ENCODE assay signal across 8 cellular contexts in genomic region chr2:196176142-196176738, GRCh38. TPM values are rescaled to one million over a fixed set of nuclear protein-coding genes. Genes with fewer than 3 reads are reported as not detected.
DNase-seq lines count a peak whose midpoint lies in the region; ATAC-seq lines count a peak whose summit lies in the region.

No MANE protein-coding gene starts in this region.

- no peak overlapping the region for H2AK5ac ChIP-seq in mesendoderm (ENCODE audit: low read length)

- H2BK15ac ChIP-seq in mesendoderm (replicated peaks; ENCODE audit: low read depth) = no peak overlapping the region

- no peak overlapping the region for H3K4me2 ChIP-seq in mesendoderm (ENCODE audit: low read length)

- no peak overlapping the region for H4K5ac ChIP-seq in mesendoderm (ENCODE audit: low read length)

- no peaks in the 10 kb centered on the region for H3K27me3 ChIP-seq in mesendoderm (ENCODE audit: insufficient read depth, low read length, poor library complexity)

- no peak overlapping the region for H3K23ac ChIP-seq in mesendoderm (ENCODE audit: low read length)

- DNase-seq in activated T-cell treated with anti-CD3 and anti-CD28 coated beads, Interleukin-2, amount 50 U/mL, for 1 hour = peak; percentile 84
- DNase-seq in stimulated activated CD4-positive, alpha-beta T cell treated with anti-CD3 and anti-CD28 coated beads, Interleukin-4, amount 100 ng/mL, for 24 hours = peak; percentile 77
- DNase-seq in mesendoderm (no peak), NCI-H345 treated with DMSO at 0.1 percent for 48 hours (lab: John Stamatoyannopoulos, UW; ENCODE audit: unreplicated experiment) (no peak), NCI-H524 (lab: John Stamatoyannopoulos, UW) (no peak), hippocampal formation (lab: John Stamatoyannopoulos, UW) (no peak)

- no peak overlapping the region for H3K56ac ChIP-seq in mesendoderm (ENCODE audit: low read length)

- no peak overlapping the region for H3K18ac ChIP-seq in mesendoderm (ENCODE audit: low read length)

- no peak overlapping the region for H3K4ac ChIP-seq in mesendoderm (ENCODE audit: low read depth, low read length)

- no peaks in the 10 kb centered on the region for H3K79me2 ChIP-seq in mesendoderm (ENCODE audit: control insufficient read depth, insufficient read depth, low read length)

- H4K8ac ChIP-seq in mesendoderm (ENCODE audit: low read depth, low read length) = no peak overlapping the region

- no peaks in the 10 kb centered on the region for H3K79me1 ChIP-seq in mesendoderm (ENCODE audit: low read length)

- WGBS in mesendoderm (ENCODE audit: extremely low coverage, insufficient coverage, low lambda C conversion rate) = no CpG with 5 or more reads among the region's 8 CpGs

- H3K9ac ChIP-seq in mesendoderm (ENCODE audit: low read length) = no peak overlapping the region

- no peak overlapping the region for H3K27ac ChIP-seq in mesendoderm (ENCODE audit: low read depth, low read length)

- H2BK5ac ChIP-seq in mesendoderm (ENCODE audit: low read length) = no peak overlapping the region

- H3K4me1 ChIP-seq in mesendoderm (ENCODE audit: control insufficient read depth, low read depth, low read length) = no peaks in the 10 kb centered on the region

- no peak overlapping the region for H3K4me3 ChIP-seq in mesendoderm (ENCODE audit: low read length)

- peak; percentile 56 for ATAC-seq in GM19463 (IDR thresholded peaks at IDR 0.05; ENCODE audit: unreplicated experiment)
- ATAC-seq in HG03469 (IDR thresholded peaks at IDR 0.05; ENCODE audit: unreplicated experiment) = peak; percentile 51

- no peaks in the 10 kb centered on the region for H3K36me3 ChIP-seq in mesendoderm (ENCODE audit: control insufficient read depth, insufficient read depth, low read length)

- no peak overlapping the region for H2BK120ac ChIP-seq in mesendoderm (ENCODE audit: low read depth, low read length)

RNA-seq across cellular contexts. Expression of gene STK17B, which starts 4.9 kb away (rescaled TPM):
- polyA plus RNA-seq in mesendoderm (2013, experiment 1 of 2) = 5.2 TPM
- polyA plus RNA-seq in mesendoderm (2013, experiment 2 of 2) = 5.8 TPM

Comparison
In these comparisons a context has a peak if more than half of its experiments do, and no peak if none do; other contexts are left out.
1. DNase-seq: peak in activated T-cell treated with anti-CD3 and anti-CD28 coated beads, Interleukin-2, amount 50 U/mL, for 1 hour (single experiment) and stimulated activated CD4-positive, alpha-beta T cell treated with anti-CD3 and anti-CD28 coated beads, Interleukin-4, amount 100 ng/mL, for 24 hours (single experiment); none in mesendoderm (single experiment), NCI-H345 treated with DMSO at 0.1 percent for 48 hours (single experiment), NCI-H524 (0 of 2) and hippocampal formation (0 of 2).